In genomic region chr13:80276371-80277289, GRCh38 we compare ENCODE assay signal across 8 cellular contexts.
A peak's percentile ranks its signal among the peaks of the same experiment; 100 is the strongest.
DNase-seq lines count a peak whose midpoint lies in the region; ATAC-seq and TF ChIP-seq lines count a peak whose summit lies in the region.

No MANE protein-coding gene starts in this region.

- H3K36me3 ChIP-seq in SJSA1 (no peaks in the 10 kb centered on the region), left ventricle myocardium inferior (no peaks in the 10 kb centered on the region), spleen (no peaks in the 10 kb centered on the region)

- H3K9me3 ChIP-seq in SJSA1 (replicated peaks) (no peaks in the 10 kb centered on the region), left ventricle myocardium inferior (replicated peaks) (peaks cover 2% of the 10 kb centered on the region), spleen (peaks cover 0 to 6% (median 0%) of the 10 kb centered on the region in 8 donors)

- in situ Hi-C loops in KBM-7 (cut with MboI; ENCODE audit: low pct_unique_long_range_greater_than_20kb, low sequenced_read_pairs), result no loop called here

- no peak overlapping the region for H3K4me3 ChIP-seq in SJSA1
- no peak overlapping the region for H3K4me3 ChIP-seq in left ventricle myocardium inferior
- peak overlapping the region in 1 of 8 donors; percentile 12 for H3K4me3 ChIP-seq in spleen

- 55 to 70% (median 58%) methylated on average over 12 of the region's 12 CpGs for WGBS in spleen, 5 donors

- ATAC-seq in HG03108 (IDR thresholded peaks at IDR 0.05; ENCODE audit: unreplicated experiment), result no peak

- 0 out of 2 replicates have a peak overlapping the region, but pooled peaks have one; percentile 0 for H3K27ac ChIP-seq in SJSA1
- peak overlapping the region; percentile 54 for H3K27ac ChIP-seq in left ventricle myocardium inferior (replicated peaks)
- peak overlapping the region in 6 of 8 donors; percentile 4 to 59 (median 46) for H3K27ac ChIP-seq in spleen

- TF ChIP-seq CTCF in left ventricle myocardium inferior (IDR thresholded peaks at IDR 0.05; ENCODE audit: borderline replicate concordance) (peak; percentile 37), spleen (IDR thresholded peaks at IDR 0.05 in 8 of 11, conservative IDR thresholded peaks at IDR 0.05 in 3 of 11) (peak in 1 of 11 experiments; percentile 16)

- intact Hi-C loops in left ventricle myocardium inferior (cut with micrococcal nuclease) (no loop called here), spleen (cut with DNase I; ENCODE audit: low total_unique reads) (no loop called here)

- peaks cover 11% of the 10 kb centered on the region for H3K4me1 ChIP-seq in SJSA1 (replicated peaks)
- H3K4me1 ChIP-seq in left ventricle myocardium inferior, result peaks cover 24% of the 10 kb centered on the region
- H3K4me1 ChIP-seq in spleen, result peaks cover 4 to 14% (median 8%) of the 10 kb centered on the region in 6 donors

- TF ChIP-seq POLR2A in spleen (IDR thresholded peaks at IDR 0.05), result no peak

- H3K27me3 ChIP-seq in SJSA1 (replicated peaks), result peaks cover 6% of the 10 kb centered on the region; the same call in 1 of the 2 replicates
- H3K27me3 ChIP-seq in left ventricle myocardium inferior (ENCODE audit: low read depth), result no peaks in the 10 kb centered on the region
- H3K27me3 ChIP-seq in spleen (replicated peaks in 1 of 7), result no peaks in the 10 kb centered on the region

- peak; percentile 92 for DNase-seq in KBM-7
- peak in 1 of 2 experiments; percentile 72 for DNase-seq in SJSA1 (ENCODE audit: low read depth in 1 of 2, low spot score in 2 of 2)
- no peak for DNase-seq in left ventricle myocardium inferior
- no peak for DNase-seq in spleen
- DNase-seq in effector CD8-positive, alpha-beta T cell (lab: John Stamatoyannopoulos, UW), result no peak
- DNase-seq in NK-92 (lab: John Stamatoyannopoulos, UW; ENCODE audit: unreplicated experiment), result no peak
- DNase-seq in stimulated activated CD8-positive, alpha-beta memory T cell treated with anti-CD3 and anti-CD28 coated beads, Interleukin-4, amount 100 ng/mL, for 48 hours, result no peak

Comparison
In these comparisons a context has a peak if more than half of its experiments do, and no peak if none do; other contexts are left out.
1. H3K27ac ChIP-seq: peak in every context shown above with its lines; median percentile 54 in left ventricle myocardium inferior; 46 in spleen; 0 in SJSA1.